Comparison of ENCODE assay signal across 1 cellular context in the genomic region with DNA sequence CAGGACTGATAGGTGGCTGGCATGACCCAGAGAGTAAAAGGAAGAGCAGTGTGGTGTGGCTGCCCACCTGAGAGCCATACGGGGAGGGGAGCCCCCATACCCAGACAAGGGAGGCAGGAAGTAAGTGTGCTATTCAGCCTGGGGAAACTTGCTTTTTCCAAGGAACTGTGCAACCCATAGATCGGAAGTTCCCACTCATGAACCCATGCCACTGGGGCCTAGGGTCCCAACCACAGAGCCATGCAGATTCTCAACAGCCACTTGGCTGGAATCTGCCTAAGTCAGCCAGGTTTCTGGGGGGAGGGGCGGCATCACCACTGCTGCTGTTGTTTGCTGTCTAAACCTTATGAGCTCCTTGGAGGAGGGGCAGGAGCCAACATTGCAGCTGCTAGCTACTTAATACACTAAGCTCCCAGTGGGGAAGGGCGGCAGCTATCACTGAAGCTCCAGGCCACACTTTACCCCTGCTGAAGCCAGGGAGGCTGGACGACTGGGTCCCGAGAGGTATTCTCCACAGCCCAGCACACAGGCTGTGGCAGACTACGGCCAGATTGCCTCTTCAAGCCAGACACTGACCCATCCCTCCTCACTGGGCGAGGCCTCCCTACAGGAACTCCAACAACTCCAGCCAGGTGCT.
A peak's percentile ranks its signal among the peaks of the same experiment; 100 is the strongest.
TF ChIP-seq lines count a peak whose summit lies in the region.

No MANE protein-coding gene starts in this region.

TF ChIP-seq in H1, 55 proteins besides CTCF, POLR2A, EP300 and RAD21 (continued from another document):
- TF ChIP-seq RNF2 (IDR thresholded peaks at IDR 0.05; ENCODE audit: borderline replicate concordance, low read depth, low read length, missing control alignments, poor library complexity, severe bottlenecking) = no peak
- no peak for TF ChIP-seq TAF7 (optimal IDR thresholded peaks at IDR 0.05; ENCODE audit: borderline replicate concordance, low read depth, low read length)
- peak; percentile 54 for TF ChIP-seq NANOG (IDR thresholded peaks at IDR 0.05; ENCODE audit: insufficient read depth, low read depth, low read length, poor library complexity, severe bottlenecking)
- TF ChIP-seq RBBP5 (IDR thresholded peaks at IDR 0.05; ENCODE audit: borderline replicate concordance, low read depth, low read length) = peak; percentile 90; the same call in 1 of the 2 replicates
- peak; percentile 89 for TF ChIP-seq SP1 (IDR thresholded peaks at IDR 0.05; ENCODE audit: low read depth, low read length)
- TF ChIP-seq HDAC2 (IDR thresholded peaks at IDR 0.05; ENCODE audit: borderline replicate concordance in 1 of 2, low read depth in 2 of 2, low read length in 2 of 2) = peak; percentile 35 to 40; a peak in 1 of 4 replicates
